ENCODE assay signal across 8 cellular contexts in genomic region chr3:97820780-97821179, GRCh38. TPM values are rescaled to one million over a fixed set of nuclear protein-coding genes. Genes with fewer than 3 reads are reported as not detected.
DNase-seq lines count a peak whose midpoint lies in the region; FAIRE-seq and TF ChIP-seq lines count a peak whose summit lies in the region.

No MANE protein-coding gene starts in this region.

- no peak for TF ChIP-seq CTCF in GM12864 (IDR thresholded peaks at IDR 0.05; ENCODE audit: low read depth, low read length, missing control alignments)
- TF ChIP-seq CTCF in Peyer's patch (IDR thresholded peaks at IDR 0.05), result no peak
- TF ChIP-seq CTCF in endothelial cell of umbilical vein (IDR thresholded peaks at IDR 0.05; ENCODE audit: extremely low read depth in 1 of 2, insufficient read depth in 1 of 2, low read depth in 1 of 2, low read length in 2 of 2), result no peak
- TF ChIP-seq CTCF in retinal pigment epithelial cell (conservative IDR thresholded peaks at IDR 0.05; ENCODE audit: low read depth, low read length), result no peak
- TF ChIP-seq CTCF in GM10248 (IDR thresholded peaks at IDR 0.05; ENCODE audit: control extremely low read depth, extremely low read depth, low read depth, missing control alignments), result no peak

- BruUV-seq in endothelial cell of umbilical vein (replicated peaks; lab: Mats Ljungman, UMichigan), result no TSS peak

- dilution Hi-C loops in endothelial cell of umbilical vein (cut with MboI; ENCODE audit: extremely low pct_ligation_motif_present, low sequenced_read_pairs), result no loop called here

- peak overlapping the region in 1 of 4 donors; percentile 89 for H3K27ac ChIP-seq in Peyer's patch
- no peak overlapping the region for H3K27ac ChIP-seq in endothelial cell of umbilical vein (ENCODE audit: insufficient read depth, low read depth, low read length)

- no peaks in the 10 kb centered on the region for H3K27me3 ChIP-seq in Peyer's patch
- peaks cover 0 to 2% of the 10 kb centered on the region in 2 experiments for H3K27me3 ChIP-seq in endothelial cell of umbilical vein (ENCODE audit: control insufficient read depth in 2 of 2, insufficient read depth in 2 of 2, low read length in 2 of 2)

- H3K9me3 ChIP-seq in Peyer's patch, result no peaks in the 10 kb centered on the region
- H3K9me3 ChIP-seq in endothelial cell of umbilical vein (replicated peaks; ENCODE audit: control insufficient read depth, insufficient read depth, low read length), result no peaks in the 10 kb centered on the region

- no peak overlapping the region for H2AFZ ChIP-seq in endothelial cell of umbilical vein (ENCODE audit: low read depth, low read length)

- no peak overlapping the region for H3K9ac ChIP-seq in endothelial cell of umbilical vein (replicated peaks; ENCODE audit: extremely low read depth, insufficient read depth, low read length)

- POLR2A ChIA-PET in endothelial cell of umbilical vein (lab: Charles Lee), result no interaction called here
- POLR2A ChIA-PET in GM10248 (lab: Yijun Ruan, JAX), result no interaction called here

- H3K4me3 ChIP-seq in GM12864 (ENCODE audit: low read depth, low read length) (peak overlapping the region; percentile 83; the same call in 1 of the 2 replicates), Peyer's patch (peak overlapping the region in 3 of 4 donors; percentile 74 to 83 (median 80)), endothelial cell of umbilical vein (replicated peaks in 1 of 3; ENCODE audit: insufficient read depth in 1 of 3, low read depth in 1 of 3, low read length in 3 of 3) (peak overlapping the region in 1 of 3 experiments; percentile 89), retinal pigment epithelial cell (ENCODE audit: low read length) (peak overlapping the region; percentile 79)

- no peaks in the 10 kb centered on the region for H4K20me1 ChIP-seq in endothelial cell of umbilical vein (replicated peaks; ENCODE audit: control insufficient read depth, extremely low read depth, insufficient read depth, low read length)

- H3K4me1 ChIP-seq in Peyer's patch, result peaks cover 0 to 5% (median 0%) of the 10 kb centered on the region in 4 donors
- H3K4me1 ChIP-seq in endothelial cell of umbilical vein (ENCODE audit: control insufficient read depth, extremely low read depth, insufficient read depth, low read length), result peaks cover 14% of the 10 kb centered on the region

- TF ChIP-seq POLR2A in Peyer's patch (IDR thresholded peaks at IDR 0.05) (no peak), endothelial cell of umbilical vein (IDR thresholded peaks at IDR 0.05; ENCODE audit: low read depth, low read length) (no peak)

- no peaks in the 10 kb centered on the region for H3K9me1 ChIP-seq in endothelial cell of umbilical vein (replicated peaks; ENCODE audit: control insufficient read depth, extremely low read depth, insufficient read depth, low read length)

- H3K4me2 ChIP-seq in endothelial cell of umbilical vein (ENCODE audit: insufficient read depth, low read length), result peak overlapping the region; percentile 96

- H3K36me3 ChIP-seq in Peyer's patch (no peaks in the 10 kb centered on the region), endothelial cell of umbilical vein (ENCODE audit: control insufficient read depth in 2 of 2, extremely low read depth in 1 of 2, insufficient read depth in 2 of 2, low read length in 2 of 2) (no peaks in the 10 kb centered on the region)

- DNase-seq in GM12864 (ENCODE audit: low read depth), result no peak
- DNase-seq in Peyer's patch, result no peak
- DNase-seq in endothelial cell of umbilical vein (ENCODE audit: low read depth, low spot score), result no peak
- no peak for DNase-seq in retinal pigment epithelial cell (ENCODE audit: low read depth)
- DNase-seq in NCI-H1048 (lab: John Stamatoyannopoulos, UW), result no peak
- no peak for DNase-seq in NCI-H187 treated with DMSO at 0.1 percent for 48 hours (lab: John Stamatoyannopoulos, UW)
- no peak for DNase-seq in GM10248 (ENCODE audit: extremely low spot score)
- no peak for DNase-seq in NCI-H2171 (lab: John Stamatoyannopoulos, UW)

- intact Hi-C loops in endothelial cell of umbilical vein (cut with micrococcal nuclease), result loop anchor here (5.0 kb wide), 1 partner anchor 77 kb away; no protein-coding TSS in a partner anchor

- no peak for FAIRE-seq in endothelial cell of umbilical vein (lab: Jason Lieb, UNC)

- CTCF ChIA-PET in endothelial cell of umbilical vein (lab: Charles Lee), result interaction anchor here (0.7 to 3.2 kb wide), 9 partner anchors 8 to 202 kb away, joined by 3 to 27 read pairs (median 9); partner anchors contain the start of gene ARL6
- CTCF ChIA-PET in GM10248 (lab: Yijun Ruan, JAX), result interaction anchor here (1.2 to 3.3 kb wide), 5 partner anchors 8 to 204 kb away, joined by 3 to 13 read pairs (median 8); no protein-coding TSS in a partner anchor

- H3K79me2 ChIP-seq in endothelial cell of umbilical vein (ENCODE audit: control insufficient read depth, insufficient read depth, low read length), result peaks cover 12% of the 10 kb centered on the region

TF ChIP-seq in endothelial cell of umbilical vein, 7 proteins besides CTCF, POLR2A, EP300 and RAD21:
- TF ChIP-seq JUN (IDR thresholded peaks at IDR 0.05; ENCODE audit: borderline replicate concordance, insufficient read depth, insufficient read length, low read depth), result no peak
- TF ChIP-seq EZH2 (IDR thresholded peaks at IDR 0.05; ENCODE audit: borderline replicate concordance, low read depth, low read length, severe bottlenecking), result no peak
- no peak for TF ChIP-seq MYC (IDR thresholded peaks at IDR 0.05; ENCODE audit: low read depth, low read length)
- no peak for TF ChIP-seq MAX (IDR thresholded peaks at IDR 0.05; ENCODE audit: insufficient read depth, insufficient read length)
- no peak for TF ChIP-seq GATA2 (IDR thresholded peaks at IDR 0.05; ENCODE audit: insufficient read depth, insufficient read length, low read depth, low read length)
- TF ChIP-seq FOS (IDR thresholded peaks at IDR 0.05; ENCODE audit: borderline replicate concordance, insufficient read depth, low read length), result no peak
- TF ChIP-seq POLR2AphosphoS5 (IDR thresholded peaks at IDR 0.05; ENCODE audit: insufficient read depth, low read depth, low read length), result no peak
TF ChIP-seq in endothelial cell of umbilical vein: peak in this region for 0.

RNA-seq across cellular contexts. Expression of gene CRYBG3, which starts 1.0 kb away (rescaled TPM):
- total RNA-seq in Peyer's patch (10 to 100 TPM; 11.4 to 47.0 (median 16.9) TPM), endothelial cell of umbilical vein (15.0 and 15.9 TPM in 2 replicates)
- 2.4 and 2.8 TPM in 2 replicates for polyA plus RNA-seq in endothelial cell of umbilical vein
- polyA plus RNA-seq in endothelial cell of umbilical vein (2011; cell fraction: cytosol; rRNA removed), result 4.1 and 4.4 TPM in 2 replicates
- polyA plus RNA-seq in endothelial cell of umbilical vein (2011; cell fraction: nucleus; rRNA removed), result 15.9 and 18.4 TPM in 2 replicates
- 5.9 and 8.9 TPM in 2 replicates for polyA plus RNA-seq in endothelial cell of umbilical vein (2012)
- polyA minus RNA-seq in endothelial cell of umbilical vein, result 14.9 and 15.1 TPM in 2 replicates
- 4.0 TPM for polyA minus RNA-seq in endothelial cell of umbilical vein (2011; cell fraction: cytosol; rRNA and poly(A)+ RNA removed)
- polyA minus RNA-seq in endothelial cell of umbilical vein (2011; cell fraction: nucleus; rRNA and poly(A)+ RNA removed), result 17.3 and 23.5 TPM in 2 replicates

RNA-seq across cellular contexts. Expression of gene ARL6, which starts 56.2 kb away (rescaled TPM):
- total RNA-seq in Peyer's patch (1 to 10 TPM; 1.8 to 7.4 (median 2.6) TPM), endothelial cell of umbilical vein (5.8 and 6.1 TPM in 2 replicates)
- polyA plus RNA-seq in endothelial cell of umbilical vein, result 2.2 and 3.6 TPM in 2 replicates
- 2.3 and 2.7 TPM in 2 replicates for polyA plus RNA-seq in endothelial cell of umbilical vein (2011; cell fraction: cytosol; rRNA removed)
- 3.3 and 5.6 TPM in 2 replicates for polyA plus RNA-seq in endothelial cell of umbilical vein (2011; cell fraction: nucleus; rRNA removed)
- 3.7 and 4.3 TPM in 2 replicates for polyA plus RNA-seq in endothelial cell of umbilical vein (2012)
- polyA minus RNA-seq in endothelial cell of umbilical vein, result 5.6 and 10.6 TPM in 2 replicates
- polyA minus RNA-seq in endothelial cell of umbilical vein (2011; cell fraction: cytosol; rRNA and poly(A)+ RNA removed), result 5.6 TPM
- 7.0 and 13.3 TPM in 2 replicates for polyA minus RNA-seq in endothelial cell of umbilical vein (2011; cell fraction: nucleus; rRNA and poly(A)+ RNA removed)
